In the genomic region with DNA sequence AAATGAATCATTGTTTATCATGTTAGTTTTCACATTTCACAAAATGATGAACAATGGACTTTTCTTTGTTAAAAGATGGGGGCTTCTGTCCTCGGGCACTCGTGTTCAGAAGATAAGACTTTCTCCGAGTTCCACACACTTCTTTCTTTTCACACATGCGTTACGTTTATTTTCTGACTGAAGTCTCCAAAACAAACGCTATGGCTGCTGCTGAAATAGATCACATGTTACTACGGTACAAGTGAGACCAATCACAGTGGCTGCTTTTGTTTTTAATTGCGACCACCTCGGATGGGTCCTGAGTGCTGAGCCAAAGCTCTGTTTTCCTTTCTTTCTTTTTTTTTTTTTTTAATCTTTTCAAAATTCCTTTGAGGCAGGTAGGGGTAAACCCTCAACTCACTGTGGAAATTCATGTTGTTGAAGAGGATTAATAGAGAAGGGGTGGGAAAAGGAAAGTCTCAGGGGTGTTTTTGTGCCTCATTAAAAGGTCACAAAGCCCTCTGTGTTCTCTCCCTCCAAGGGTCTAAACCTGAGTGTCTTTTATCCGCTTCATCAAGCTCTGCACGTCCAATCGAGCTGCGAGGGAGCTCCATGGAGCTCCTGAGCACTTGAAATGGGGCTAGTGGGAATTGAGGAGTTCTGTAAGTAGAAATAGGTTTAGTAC, we compare ENCODE assay signal across 2 cellular contexts.
TF ChIP-seq lines count a peak whose summit lies in the region.

No MANE protein-coding gene starts in this region.

TF ChIP-seq in IMR-90, 13 proteins besides CTCF, POLR2A, EP300 and RAD21:
- no peak for TF ChIP-seq MXI1 (IDR thresholded peaks at IDR 0.05; ENCODE audit: borderline replicate concordance, low read depth, low read length)
- TF ChIP-seq BHLHE40 (IDR thresholded peaks at IDR 0.05; ENCODE audit: low read depth, low read length): no peak
- no peak for TF ChIP-seq RCOR1 (IDR thresholded peaks at IDR 0.05; ENCODE audit: insufficient replicate concordance, low read length)
- no peak for TF ChIP-seq NFE2L2 (IDR thresholded peaks at IDR 0.05; ENCODE audit: low read depth, low read length)
- TF ChIP-seq, protein P1, sequence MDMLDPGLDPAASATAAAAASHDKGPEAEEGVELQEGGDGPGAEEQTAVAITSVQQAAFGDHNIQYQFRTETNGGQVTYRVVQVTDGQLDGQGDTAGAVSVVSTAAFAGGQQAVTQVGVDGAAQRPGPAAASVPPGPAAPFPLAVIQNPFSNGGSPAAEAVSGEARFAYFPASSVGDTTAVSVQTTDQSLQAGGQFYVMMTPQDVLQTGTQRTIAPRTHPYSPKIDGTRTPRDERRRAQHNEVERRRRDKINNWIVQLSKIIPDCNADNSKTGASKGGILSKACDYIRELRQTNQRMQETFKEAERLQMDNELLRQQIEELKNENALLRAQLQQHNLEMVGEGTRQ (IDR thresholded peaks at IDR 0.05; ENCODE audit: low read depth, low read length): no peak
- no peak for TF ChIP-seq CEBPB (IDR thresholded peaks at IDR 0.05; ENCODE audit: low read depth, low read length)
- TF ChIP-seq CHD1 (IDR thresholded peaks at IDR 0.05; ENCODE audit: low read depth, low read length): no peak

TF ChIP-seq in H1, 55 proteins besides CTCF, POLR2A, EP300 and RAD21:
- TF ChIP-seq SAP30 (IDR thresholded peaks at IDR 0.05; ENCODE audit: insufficient read depth, insufficient replicate concordance, low read length) (no peak), HDAC6 (IDR thresholded peaks at IDR 0.05; ENCODE audit: low read depth, low read length) (no peak), NANOG (IDR thresholded peaks at IDR 0.05; ENCODE audit: insufficient read depth, low read depth, low read length, poor library complexity, severe bottlenecking) (no peak)
- TF ChIP-seq, protein P2, sequence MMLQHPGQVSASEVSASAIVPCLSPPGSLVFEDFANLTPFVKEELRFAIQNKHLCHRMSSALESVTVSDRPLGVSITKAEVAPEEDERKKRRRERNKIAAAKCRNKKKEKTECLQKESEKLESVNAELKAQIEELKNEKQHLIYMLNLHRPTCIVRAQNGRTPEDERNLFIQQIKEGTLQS (IDR thresholded peaks at IDR 0.05; ENCODE audit: insufficient read depth, low read depth, low read length): no peak
TF ChIP-seq in H1: peak in this region for 0.
